ENCODE assay signal across 20 cellular contexts in the genomic region with DNA sequence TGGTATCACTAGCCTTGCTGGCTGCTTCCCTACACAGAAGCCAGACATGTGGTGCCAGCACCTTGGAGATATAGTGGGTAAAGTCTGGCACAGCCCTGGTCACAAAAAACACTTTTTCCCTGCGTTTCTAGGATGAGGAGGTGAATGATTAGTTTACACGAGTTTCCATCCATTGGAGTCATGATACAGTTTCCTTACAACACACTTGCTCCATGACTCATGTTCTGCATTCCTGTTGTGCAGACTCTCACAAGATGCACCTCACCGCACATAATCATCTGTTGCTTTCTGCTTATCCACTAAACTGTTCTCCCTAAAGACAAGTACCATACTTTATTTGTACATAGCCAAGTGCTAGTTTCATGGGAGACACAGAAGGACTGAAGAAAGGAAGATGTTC.
DNase-seq lines count a peak whose midpoint lies in the region; ATAC-seq and TF ChIP-seq lines count a peak whose summit lies in the region.
"Had no signal": no experiment of that assay in that cellular context is flagged by ENCODE, and none has a peak within 500 bp of the region (broad histone marks: within the 10 kb centered on the region; RNA-seq: fewer than 3 reads in every experiment).

No MANE protein-coding gene starts in this region.

- 87 to 94% (median 91%) methylated on average over 3 of the region's 3 CpGs for WGBS in heart left ventricle, 4 donors

- TF ChIP-seq EP300 in neural cell (conservative IDR thresholded peaks at IDR 0.05; ENCODE audit: poor library complexity, severe bottlenecking) = no peak

- intact Hi-C loops in heart left ventricle (cut with DNase I) = no loop called here

- H3K36me3 ChIP-seq in neural cell (ENCODE audit: insufficient read depth, low read length) (no peaks in the 10 kb centered on the region), heart left ventricle (no peaks in the 10 kb centered on the region), BE2C (no peaks in the 10 kb centered on the region)
- H3K36me3 ChIP-seq: left ventricle myocardium inferior, SJCRH30 had no signal

- TF ChIP-seq CTCF in neural cell (IDR thresholded peaks at IDR 0.05; ENCODE audit: poor library complexity, severe bottlenecking) = no peak
- TF ChIP-seq CTCF in heart left ventricle (IDR thresholded peaks at IDR 0.05) = no peak
- TF ChIP-seq CTCF in BE2C (IDR thresholded peaks at IDR 0.05; ENCODE audit: low read depth, low read length) = no peak

- TF ChIP-seq POLR2A in heart left ventricle (IDR thresholded peaks at IDR 0.05) = no peak

- H3K9me3 ChIP-seq in neural cell (ENCODE audit: low read length) (no peaks in the 10 kb centered on the region), heart left ventricle (no peaks in the 10 kb centered on the region), BE2C (no peaks in the 10 kb centered on the region)
- H3K9me3 ChIP-seq: BLaER1, left ventricle myocardium inferior, SJCRH30 had no signal

- no peak for ATAC-seq in heart left ventricle

- H3K4me3 ChIP-seq in neural cell (ENCODE audit: low read length) (no peak overlapping the region), heart left ventricle (no peak overlapping the region), BE2C (ENCODE audit: low read depth, low read length) (no peak overlapping the region)
- H3K4me3 ChIP-seq: BLaER1, left ventricle myocardium inferior, SJCRH30 had no signal

- no peaks in the 10 kb centered on the region for H4K20me1 ChIP-seq in neural cell (ENCODE audit: insufficient read depth)
- H4K20me1 ChIP-seq: BLaER1 had no signal

- no peak overlapping the region for H2AFZ ChIP-seq in neural cell (ENCODE audit: low read depth, low read length)

- TF ChIP-seq RAD21 in neural cell (conservative IDR thresholded peaks at IDR 0.05) = no peak

- peaks cover 3% of the 10 kb centered on the region for H3F3A ChIP-seq in neural cell (ENCODE audit: insufficient read depth, low read length, poor library complexity, severe bottlenecking)

- H3K27me3 ChIP-seq in neural cell (ENCODE audit: insufficient read depth, low read depth, low read length) (no peaks in the 10 kb centered on the region), heart left ventricle (no peaks in the 10 kb centered on the region), BE2C (no peaks in the 10 kb centered on the region)
- H3K27me3 ChIP-seq: BLaER1, SJCRH30 had no signal

- H3K9ac ChIP-seq in neural cell (ENCODE audit: low read length) = no peak overlapping the region
- H3K9ac ChIP-seq: BLaER1, KMS-11 had no signal

- H3K4me2 ChIP-seq in neural cell (ENCODE audit: low read length) = no peak overlapping the region
- H3K4me2 ChIP-seq: BLaER1, KMS-11 had no signal

- H3K79me2 ChIP-seq in neural cell (replicated peaks; ENCODE audit: insufficient read depth, low read length) = no peaks in the 10 kb centered on the region

- H3K9me2 ChIP-seq in neural cell (ENCODE audit: insufficient read depth, low read length) = no peaks in the 10 kb centered on the region

- DNase-seq in AG20443 (ENCODE audit: low spot score) (peak; percentile 72), NCI-H446 treated with DMSO at 0.1 percent for 48 hours (lab: John Stamatoyannopoulos, UW) (peak; percentile 43), epithelial cell of prostate (ENCODE audit: low read depth, low spot score) (peak; percentile 16), heart left ventricle (no peak), BE2C (no peak), foreskin melanocyte (no peak), NAMALWA (ENCODE audit: low spot score) (no peak)
- DNase-seq: activated CD4-positive, alpha-beta T cell treated with anti-CD3 and anti-CD28 coated beads, Interleukin-2, amount 10 ng/mL, durations not matched to agents 7 days and 5 days; activated T-cell treated with anti-CD3 and anti-CD28 coated beads for 4 hours; hippocampal formation; left ventricle myocardium inferior; NCI-H1436; NCI-H510A; posterior cingulate gyrus; SJCRH30; stimulated activated CD4-positive, alpha-beta T cell treated with anti-CD3 and anti-CD28 coated beads, Interleukin-15, amount 100 ng/mL, for 24 hours had no signal

- H3K27ac ChIP-seq in epithelial cell of prostate (no peak overlapping the region), neural cell (ENCODE audit: low read length) (peak overlapping the region; percentile 42), heart left ventricle (no peak overlapping the region)
- H3K27ac ChIP-seq: BLaER1, HL-60, KMS-11, left ventricle myocardium inferior, SJCRH30 had no signal

- H3K4me1 ChIP-seq in heart left ventricle (peaks cover 0 to 15% (median 3%) of the 10 kb centered on the region in 12 donors), BE2C (peaks cover 13% of the 10 kb centered on the region)
- H3K4me1 ChIP-seq: BLaER1, SJCRH30 had no signal

TF ChIP-seq in neural cell, 6 proteins besides CTCF, POLR2A, EP300 and RAD21:
- TF ChIP-seq POLR2AphosphoS5 (IDR thresholded peaks at IDR 0.05) (no peak), TAF1 (IDR thresholded peaks at IDR 0.05; ENCODE audit: low read depth) (no peak), REST (IDR thresholded peaks at IDR 0.05; ENCODE audit: borderline replicate concordance) (no peak), EZH2 (IDR thresholded peaks at IDR 0.05; ENCODE audit: borderline replicate concordance, insufficient read depth, low read length, poor library complexity, severe bottlenecking) (no peak), MXI1 (conservative IDR thresholded peaks at IDR 0.05; ENCODE audit: poor library complexity, severe bottlenecking) (no peak), SMC3 (conservative IDR thresholded peaks at IDR 0.05; ENCODE audit: poor library complexity) (no peak)

Comparison
In these comparisons a context has a peak if more than half of its experiments do, and no peak if none do; other contexts are left out.
1. DNase-seq: peak in AG20443 (single experiment), NCI-H446 treated with DMSO at 0.1 percent for 48 hours (single experiment) and epithelial cell of prostate (single experiment); none in heart left ventricle (0 of 5), BE2C (single experiment), foreskin melanocyte (single experiment) and NAMALWA (single experiment).